In the genomic region with DNA sequence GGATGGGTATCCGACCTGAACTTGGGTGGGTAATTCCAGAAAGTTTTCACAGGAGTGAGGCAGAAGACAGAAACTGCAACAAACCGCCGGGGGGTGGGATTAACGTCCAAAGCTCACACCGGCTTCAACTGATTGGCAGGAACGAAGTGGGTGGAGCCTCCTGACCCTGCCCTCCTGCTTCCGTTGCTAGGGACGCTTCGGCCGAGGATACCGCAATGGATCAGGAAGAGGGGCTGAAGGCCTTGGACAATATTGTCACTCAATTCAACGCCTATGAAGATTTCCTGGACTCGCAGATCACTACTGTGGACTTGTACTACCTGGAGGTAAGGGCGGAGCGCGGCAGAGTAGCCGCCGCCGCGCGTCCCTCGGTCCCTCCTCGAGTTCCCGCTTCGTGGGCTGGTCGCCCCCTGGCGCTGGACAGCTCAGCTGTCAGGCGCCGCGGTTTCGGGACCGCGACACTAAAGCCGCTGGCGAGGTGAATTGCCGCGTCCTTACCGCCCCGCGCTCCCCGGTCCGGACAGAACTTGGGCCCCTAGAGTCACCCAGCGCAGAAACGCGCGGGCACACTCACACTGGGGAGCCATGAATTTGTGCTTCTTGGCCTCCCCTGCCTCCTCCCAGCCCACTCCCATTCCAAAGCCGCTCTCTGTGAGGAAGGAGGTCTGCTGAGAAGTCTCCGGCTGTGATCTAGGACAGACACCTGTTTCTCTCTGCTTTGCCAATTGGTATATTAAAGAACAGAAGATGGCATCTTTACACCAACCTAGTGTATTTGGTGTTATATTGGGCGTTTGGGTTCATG, we compare ENCODE assay signal across 7 cellular contexts.
DNase-seq lines count a peak whose midpoint lies in the region; ATAC-seq, FAIRE-seq and TF ChIP-seq lines count a peak whose summit lies in the region.

Gene CFAP299, plus strand, starts transcription at position 177 of the 805 bp plus-strand sequence.

- peak within 1 kb of the TSS; percentile 79 for H3K4me3 ChIP-seq in WI38 (ENCODE audit: low read depth, low read length)
- H3K4me3 ChIP-seq in choroid plexus epithelial cell (ENCODE audit: low read depth, low read length) = peak within 1 kb of the TSS; percentile 68

- DNase-seq in GM18507 (ENCODE audit: extremely low spot score, insufficient read length, low read depth) (peak; percentile 32), NCI-H2029 treated with DMSO at 0.1 percent for 48 hours (lab: John Stamatoyannopoulos, UW) (peak; percentile 70), choroid plexus epithelial cell (ENCODE audit: low read depth) (peak; percentile 84), kidney glomerular epithelial cell (lab: John Stamatoyannopoulos, UW) (peak; percentile 82)
- peak; percentile 18 to 56 for DNase-seq in stimulated activated CD4-positive, alpha-beta T cell treated with anti-CD3 and anti-CD28 coated beads, Interleukin-1b, Interleukin-23, amount 100 ng/mL, for 4 hours (ENCODE audit: low read depth in 2 of 2)

- TF ChIP-seq CTCF in WI38 (IDR thresholded peaks at IDR 0.05; ENCODE audit: low read depth, low read length) (peak; percentile 52), choroid plexus epithelial cell (conservative IDR thresholded peaks at IDR 0.05; ENCODE audit: low read depth, low read length) (peak; percentile 55)

- peak; percentile 83 for FAIRE-seq in GM18507 (lab: Jason Lieb, UNC)

- peak; percentile 97 for ATAC-seq in HG02938 (IDR thresholded peaks at IDR 0.05; ENCODE audit: unreplicated experiment)

Comparison
In these comparisons a context has a peak if more than half of its experiments do, and no peak if none do; other contexts are left out.
1. Peak in every context shown above with its lines: DNase-seq, ATAC-seq and H3K4me3 ChIP-seq.
2. DNase-seq: peak in every context shown above with its lines; median percentile 84 in choroid plexus epithelial cell; 82 in kidney glomerular epithelial cell; 70 in NCI-H2029 treated with DMSO at 0.1 percent for 48 hours; 37 in stimulated activated CD4-positive, alpha-beta T cell treated with anti-CD3 and anti-CD28 coated beads, Interleukin-1b, Interleukin-23, amount 100 ng/mL, for 4 hours; 32 in GM18507.